In the genomic region with DNA sequence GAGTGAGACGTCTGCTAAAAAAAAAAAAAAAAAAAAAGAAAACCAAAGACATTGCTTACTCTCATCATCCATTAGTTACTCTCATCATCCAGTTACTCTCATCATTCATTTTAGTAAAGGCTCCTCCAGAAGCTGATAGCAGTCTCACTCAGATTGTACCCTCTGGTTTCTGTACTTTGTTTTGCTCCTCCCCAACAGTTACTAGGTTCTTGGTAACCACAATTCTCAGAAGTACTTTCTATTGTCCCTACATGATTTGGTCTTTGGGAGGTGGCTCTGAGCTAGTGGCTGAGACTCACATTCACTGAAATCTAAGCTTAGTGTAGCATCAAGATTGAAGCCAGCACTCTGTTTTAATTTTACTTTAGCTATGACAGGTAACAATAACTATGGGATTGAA, we compare ENCODE assay signal across 10 cellular contexts. TPM values are rescaled to one million over a fixed set of nuclear protein-coding genes. Genes with fewer than 3 reads are reported as not detected.
DNase-seq lines count a peak whose midpoint lies in the region; ATAC-seq and TF ChIP-seq lines count a peak whose summit lies in the region.
"Had no signal": no experiment of that assay in that cellular context is flagged by ENCODE, and none has a peak within 500 bp of the region (broad histone marks: within the 10 kb centered on the region; RNA-seq: fewer than 3 reads in every experiment).

No MANE protein-coding gene starts in this region.

- TF ChIP-seq CTCF in lower lobe of right lung (IDR thresholded peaks at IDR 0.05) (no peak), psoas muscle (IDR thresholded peaks at IDR 0.05) (no peak), Peyer's patch (IDR thresholded peaks at IDR 0.05) (no peak)

- CTCF ChIA-PET in HEK293T (lab: Yijun Ruan, JAX) = no interaction called here

- H3K4me1 Mint-ChIP-seq in activated T-cell treated with anti-CD3 and anti-CD28 coated beads, Interleukin-2, amount 50 U/mL, for 24 hours (ENCODE audit: low read depth) = peaks cover 15% of the 10 kb centered on the region

- H3K9me3 ChIP-seq in lower lobe of right lung (no peaks in the 10 kb centered on the region), psoas muscle (no peaks in the 10 kb centered on the region), Peyer's patch (no peaks in the 10 kb centered on the region)

- intact Hi-C loops in lower lobe of right lung (cut with DNase I) = loop anchor here (10.0 kb wide), 1 partner anchor 108 kb away; no protein-coding TSS in a partner anchor
- intact Hi-C loops in psoas muscle (cut with DNase I) = no loop called here

- no peak overlapping the region for H3K4me3 Mint-ChIP-seq in activated T-cell treated with anti-CD3 and anti-CD28 coated beads, Interleukin-2, amount 50 U/mL, for 24 hours

- H3K27ac Mint-ChIP-seq in activated T-cell treated with anti-CD3 and anti-CD28 coated beads, Interleukin-2, amount 50 U/mL, for 24 hours = peak overlapping the region; percentile 39

- POLR2A ChIA-PET in HEK293T (lab: Yijun Ruan, JAX) = no interaction called here

- peaks cover 18% of the 10 kb centered on the region for H3K4me1 ChIP-seq in lower lobe of right lung
- no peaks in the 10 kb centered on the region for H3K4me1 ChIP-seq in psoas muscle
- no peaks in the 10 kb centered on the region for H3K4me1 ChIP-seq in Peyer's patch

- H3K36me3 ChIP-seq in lower lobe of right lung = no peaks in the 10 kb centered on the region
- no peaks in the 10 kb centered on the region for H3K36me3 ChIP-seq in psoas muscle (ENCODE audit: insufficient read depth in 1 of 2, low read depth in 1 of 2)
- H3K36me3 ChIP-seq in Peyer's patch = no peaks in the 10 kb centered on the region

- 19% methylated on average over 1 of the region's 1 CpG; no CpG with 5 or more reads in 2 of the 3 donors for WGBS in psoas muscle, 3 donors

- no peaks in the 10 kb centered on the region for H3K36me3 Mint-ChIP-seq in activated T-cell treated with anti-CD3 and anti-CD28 coated beads, Interleukin-2, amount 50 U/mL, for 24 hours (ENCODE audit: low read depth)

- H3K27me3 ChIP-seq in lower lobe of right lung (ENCODE audit: low read depth) (no peaks in the 10 kb centered on the region), psoas muscle (ENCODE audit: insufficient read depth in 3 of 3, low read length in 2 of 3) (peaks cover 0 to 28% (median 4%) of the 10 kb centered on the region in 3 donors), Peyer's patch (no peaks in the 10 kb centered on the region)

- no peak for TF ChIP-seq POLR2A in Peyer's patch (IDR thresholded peaks at IDR 0.05)

- peaks cover 4% of the 10 kb centered on the region for H3K27me3 Mint-ChIP-seq in activated T-cell treated with anti-CD3 and anti-CD28 coated beads, Interleukin-2, amount 50 U/mL, for 24 hours

- H3K4me3 ChIP-seq in lower lobe of right lung (no peak overlapping the region), psoas muscle (no peak overlapping the region), Peyer's patch (no peak overlapping the region)

- H3K27ac ChIP-seq in lower lobe of right lung (peak overlapping the region; percentile 43), psoas muscle (no peak overlapping the region), Peyer's patch (no peak overlapping the region)

- no peaks in the 10 kb centered on the region for H3K9me3 Mint-ChIP-seq in activated T-cell treated with anti-CD3 and anti-CD28 coated beads, Interleukin-2, amount 50 U/mL, for 24 hours

- ATAC-seq in GM21390 (IDR thresholded peaks at IDR 0.05; ENCODE audit: unreplicated experiment) = peak; percentile 66
- ATAC-seq in HG03520 (IDR thresholded peaks at IDR 0.05; ENCODE audit: unreplicated experiment) = peak; percentile 58
- no peak for ATAC-seq in lower lobe of right lung
- no peak for ATAC-seq in psoas muscle

- DNase-seq in activated T-cell treated with anti-CD3 and anti-CD28 coated beads, Interleukin-2, amount 50 U/mL, for 24 hours = no peak
- DNase-seq in activated T-cell treated with anti-CD3 and anti-CD28 coated beads for 4 hours (no peak), lower lobe of right lung (no peak), psoas muscle (no peak), HEK293T (ENCODE audit: extremely low spot score) (no peak), Peyer's patch (no peak)
- DNase-seq: NCI-H774 had no signal

TF ChIP-seq in HEK293T, 16 proteins besides CTCF, POLR2A, EP300 and RAD21:
- TF ChIP-seq BHLHE40 (IDR thresholded peaks at IDR 0.05; ENCODE audit: borderline replicate concordance) (no peak), ELF4 (IDR thresholded peaks at IDR 0.05) (no peak), SUZ12 (IDR thresholded peaks at IDR 0.05) (no peak), HDGF (IDR thresholded peaks at IDR 0.05; ENCODE audit: borderline replicate concordance) (no peak), L3MBTL2 (conservative IDR thresholded peaks at IDR 0.05) (no peak), SP1 (IDR thresholded peaks at IDR 0.05) (no peak), FOXA1 (IDR thresholded peaks at IDR 0.05) (no peak), FOXM1 (IDR thresholded peaks at IDR 0.05; ENCODE audit: borderline replicate concordance) (no peak), LEF1 (IDR thresholded peaks at IDR 0.05; ENCODE audit: borderline replicate concordance) (no peak), ARNT (IDR thresholded peaks at IDR 0.05) (no peak), FOXK2 (IDR thresholded peaks at IDR 0.05) (no peak), CTBP1 (IDR thresholded peaks at IDR 0.05; ENCODE audit: borderline replicate concordance) (no peak)
- TF ChIP-seq, protein P1, sequence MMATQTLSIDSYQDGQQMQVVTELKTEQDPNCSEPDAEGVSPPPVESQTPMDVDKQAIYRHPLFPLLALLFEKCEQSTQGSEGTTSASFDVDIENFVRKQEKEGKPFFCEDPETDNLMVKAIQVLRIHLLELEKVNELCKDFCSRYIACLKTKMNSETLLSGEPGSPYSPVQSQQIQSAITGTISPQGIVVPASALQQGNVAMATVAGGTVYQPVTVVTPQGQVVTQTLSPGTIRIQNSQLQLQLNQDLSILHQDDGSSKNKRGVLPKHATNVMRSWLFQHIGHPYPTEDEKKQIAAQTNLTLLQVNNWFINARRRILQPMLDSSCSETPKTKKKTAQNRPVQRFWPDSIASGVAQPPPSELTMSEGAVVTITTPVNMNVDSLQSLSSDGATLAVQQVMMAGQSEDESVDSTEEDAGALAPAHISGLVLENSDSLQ (IDR thresholded peaks at IDR 0.05) = no peak

RNA-seq across cellular contexts. Expression of a gene that starts 14.3 kb away (rescaled TPM):
- not detected for total RNA-seq in lower lobe of right lung
- not detected for total RNA-seq in psoas muscle
- polyA plus RNA-seq in psoas muscle = under 1 TPM in 2 of 3 donors, not detected in 1; 0.09 to 0.10 TPM
- total RNA-seq in Peyer's patch = 10 to 100 TPM; 17.3 to 49.0 (median 22.3) TPM
- total RNA-seq: myocyte had no signal

RNA-seq across cellular contexts. Expression of a gene that starts 17.5 kb away (rescaled TPM):
- total RNA-seq in lower lobe of right lung (57.7 TPM), psoas muscle (10 to 100 TPM; 37.6 to 71.4 (median 59.5) TPM), Peyer's patch (10 to 100 TPM; 41.3 to 62.0 (median 48.3) TPM)
- 100 to 1,000 TPM in 1 of 3 donors, 10 to 100 TPM in 2; 68.5 to 113 (median 88.8) TPM for polyA plus RNA-seq in psoas muscle

RNA-seq across cellular contexts. Expression of a gene that starts 30.1 kb away (rescaled TPM):
- 22.5 TPM for total RNA-seq in lower lobe of right lung
- total RNA-seq in psoas muscle = 1 to 10 TPM in 2 of 4 donors, under 1 TPM in 2; 0.55 to 1.9 (median 1.3) TPM
- polyA plus RNA-seq in psoas muscle = under 1 TPM; 0.59 to 0.96 (median 0.73) TPM
- total RNA-seq in Peyer's patch = 10 to 100 TPM; 15.7 to 98.4 (median 62.8) TPM
- total RNA-seq: myocyte had no signal

RNA-seq across cellular contexts. Expression of a gene that starts 59.6 kb away (rescaled TPM):
- total RNA-seq in lower lobe of right lung (13.4 TPM), psoas muscle (10 to 100 TPM; 31.5 to 45.1 (median 39.8) TPM), Peyer's patch (10 to 100 TPM; 23.9 to 41.7 (median 30.7) TPM)
- 10 to 100 TPM; 34.9 to 58.8 (median 43.3) TPM for polyA plus RNA-seq in psoas muscle

Comparison
In these comparisons a context has a peak if more than half of its experiments do, and no peak if none do; other contexts are left out.
1. ATAC-seq: peak in GM21390 (single experiment) and HG03520 (single experiment); none in lower lobe of right lung (0 of 2) and psoas muscle (0 of 4).
2. RNA of a gene that starts 14.3 kb away (total RNA-seq): 17.3 to 49.0 TPM in Peyer's patch; not detected in lower lobe of right lung (single experiment) and not detected in psoas muscle; every median in the first group is over 10 times any median in the second.